Comparison of ENCODE assay signal across 22 cellular contexts in the genomic region with DNA sequence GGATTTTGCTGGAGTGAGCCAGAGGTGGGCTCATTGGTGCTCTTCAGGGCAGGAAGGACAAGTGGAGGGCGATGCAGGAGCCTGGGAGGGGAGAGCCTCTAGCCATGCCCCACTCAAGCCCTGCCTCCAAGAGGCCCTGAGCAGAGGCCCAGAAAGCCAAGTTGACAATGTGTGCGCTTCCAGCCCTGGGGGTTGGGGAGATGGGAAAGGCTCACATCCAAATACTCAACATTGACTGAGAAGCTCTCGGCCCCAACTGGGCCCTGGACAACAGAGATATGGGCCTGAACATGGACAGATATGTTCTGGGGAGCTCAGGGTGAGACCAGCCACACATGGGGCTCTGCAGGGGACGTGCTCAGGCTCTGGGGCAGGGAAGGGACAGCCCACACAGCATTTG. TPM values are rescaled to one million over a fixed set of nuclear protein-coding genes. Genes with fewer than 3 reads are reported as not detected.
DNase-seq lines count a peak whose midpoint lies in the region; FAIRE-seq and TF ChIP-seq lines count a peak whose summit lies in the region.
"Had no signal": no experiment of that assay in that cellular context is flagged by ENCODE, and none has a peak within 500 bp of the region (broad histone marks: within the 10 kb centered on the region; RNA-seq: fewer than 3 reads in every experiment).

No MANE protein-coding gene starts in this region.

- H3K4me3 ChIP-seq in H1 (ENCODE audit: extremely low read depth in 1 of 4, insufficient read depth in 2 of 4, low read depth in 3 of 4, low read length in 4 of 4) (no peak overlapping the region), trophoblast cell (ENCODE audit: low read depth, low read length) (no peak overlapping the region), vagina (no peak overlapping the region)
- H3K4me3 ChIP-seq: A549, GM23338 had no signal

- no peaks in the 10 kb centered on the region for H3K79me1 ChIP-seq in H1 (ENCODE audit: low read depth, low read length)
- peaks cover 2% of the 10 kb centered on the region for H3K79me1 ChIP-seq in trophoblast cell (ENCODE audit: low read length)

- TF ChIP-seq CTCF in H1 (IDR thresholded peaks at IDR 0.05; ENCODE audit: control extremely low read depth in 1 of 3, insufficient read depth in 1 of 3, low read depth in 1 of 3, low read length in 3 of 3) (no peak), vagina (IDR thresholded peaks at IDR 0.05) (no peak), RWPE1 (conservative IDR thresholded peaks at IDR 0.05; ENCODE audit: low read depth) (no peak)

- H4K5ac ChIP-seq in H1 (ENCODE audit: insufficient read length, low read depth, low read length), result no peak overlapping the region

- peak; percentile 7 for DNase-seq in activated CD8-positive, alpha-beta memory T cell treated with anti-CD3 and anti-CD28 coated beads for 24 hours
- no peak for DNase-seq in activated CD8-positive, alpha-beta memory T cell treated with anti-CD3 and anti-CD28 coated beads, Interleukin-2, amount 50 U/mL, for 48 hours
- DNase-seq in H1 (ENCODE audit: low read depth in 1 of 2, low spot score in 2 of 2) (peak in 1 of 2 experiments; percentile 34), trophoblast cell (no peak), vagina (ENCODE audit: extremely low spot score in 2 of 2) (peak; percentile 47 to 70), RWPE1 (ENCODE audit: low spot score) (no peak), urothelium cell line (ENCODE audit: low spot score) (no peak), pons (ENCODE audit: low spot score) (no peak)
- DNase-seq: AML-193; CD4-positive, alpha-beta T cell; H7 had no signal

- no peak overlapping the region for H2AFZ ChIP-seq in H1 (ENCODE audit: low read length)
- H2AFZ ChIP-seq in trophoblast cell (ENCODE audit: insufficient read depth, low read length, poor library complexity), result no peak overlapping the region
- H2AFZ ChIP-seq: GM23338 had no signal

- intact Hi-C loops in vagina (cut with DNase I), result no loop called here

- H3K23me2 ChIP-seq in H1 (ENCODE audit: low read depth, low read length), result no peaks in the 10 kb centered on the region

- no peaks in the 10 kb centered on the region for H3K79me2 ChIP-seq in H1 (ENCODE audit: control insufficient read depth in 1 of 2, insufficient read depth in 2 of 2, low read length in 2 of 2)
- no peaks in the 10 kb centered on the region for H3K79me2 ChIP-seq in trophoblast cell (ENCODE audit: control insufficient read depth, insufficient read depth, low read length, poor library complexity)

- H3K4ac ChIP-seq in H1 (replicated peaks; ENCODE audit: insufficient read length, low read depth, low read length) (no peak overlapping the region), trophoblast cell (ENCODE audit: low read depth, low read length) (no peak overlapping the region)

- H3K18ac ChIP-seq in H1 (ENCODE audit: extremely low read depth, low read length) (no peak overlapping the region; the same call in 1 of the 2 replicates), trophoblast cell (ENCODE audit: low read length) (no peak overlapping the region)

- no peak for FAIRE-seq in H1 (lab: Jason Lieb, UNC)
- FAIRE-seq in urothelium cell line (lab: Jason Lieb, UNC), result no peak
- FAIRE-seq: A549, D721Med, G401.6, GM12891 had no signal

- no peak for TF ChIP-seq RAD21 in H1 (IDR thresholded peaks at IDR 0.05 in 1 of 2, conservative IDR thresholded peaks at IDR 0.05 in 1 of 2; ENCODE audit: low read depth in 2 of 2, low read length in 2 of 2)

- H3K9me3 ChIP-seq in H1 (ENCODE audit: insufficient read depth in 2 of 2, low read depth in 1 of 2, low read length in 1 of 2), result no peaks in the 10 kb centered on the region
- no peaks in the 10 kb centered on the region for H3K9me3 ChIP-seq in trophoblast cell (ENCODE audit: insufficient read depth, low read depth, low read length)
- no peaks in the 10 kb centered on the region for H3K9me3 ChIP-seq in vagina
- H3K9me3 ChIP-seq: A549, Caco-2 had no signal

- H3K27ac ChIP-seq in H1 (ENCODE audit: low read depth, low read length) (no peak overlapping the region), trophoblast cell (ENCODE audit: low read depth, low read length) (no peak overlapping the region), vagina (no peak overlapping the region), RWPE1 (no peak overlapping the region)
- H3K27ac ChIP-seq: 22Rv1, A549, C4-2B, HL-60 had no signal

- H3K9ac ChIP-seq in H1 (replicated peaks in 1 of 4; ENCODE audit: extremely low read depth in 1 of 4, low read depth in 3 of 4, low read length in 3 of 4) (no peak overlapping the region), trophoblast cell (ENCODE audit: low read length) (no peak overlapping the region)

- H3K14ac ChIP-seq in H1 (ENCODE audit: insufficient read length), result no peak overlapping the region
- no peak overlapping the region for H3K14ac ChIP-seq in trophoblast cell (ENCODE audit: low read length)

- H3K27me3 ChIP-seq in H1 (replicated peaks in 1 of 4; ENCODE audit: control insufficient read depth in 3 of 4, extremely low read depth in 1 of 4, insufficient read depth in 3 of 4, low read length in 3 of 4) (no peaks in the 10 kb centered on the region), trophoblast cell (ENCODE audit: insufficient read depth, low read length) (no peaks in the 10 kb centered on the region), vagina (no peaks in the 10 kb centered on the region)

- H3K56ac ChIP-seq in H1 (replicated peaks; ENCODE audit: insufficient read length, low read depth, low read length), result no peak overlapping the region

- H2AK5ac ChIP-seq in H1 (ENCODE audit: low read depth, low read length) (no peak overlapping the region), trophoblast cell (ENCODE audit: low read length) (no peak overlapping the region)

- CTCF ChIA-PET in H1 (lab: Charles Lee; ENCODE audit: partially characterized antibody), result no interaction called here
- CTCF ChIA-PET in RWPE1 (lab: Yijun Ruan, JAX), result no interaction called here

- no peaks in the 10 kb centered on the region for H4K20me1 ChIP-seq in H1 (replicated peaks in 1 of 2; ENCODE audit: control insufficient read depth in 1 of 2, insufficient read depth in 2 of 2, low read length in 2 of 2)

- no peaks in the 10 kb centered on the region for H3K36me3 ChIP-seq in H1 (ENCODE audit: control insufficient read depth in 2 of 4, insufficient read depth in 4 of 4, low read length in 3 of 4)
- no peaks in the 10 kb centered on the region for H3K36me3 ChIP-seq in trophoblast cell (ENCODE audit: control insufficient read depth in 1 of 2, insufficient read depth in 2 of 2, low read length in 2 of 2)
- H3K36me3 ChIP-seq in vagina, result no peaks in the 10 kb centered on the region

- POLR2A ChIA-PET in H1 (lab: Charles Lee; ENCODE audit: partially characterized antibody) (no interaction called here), RWPE1 (lab: Yijun Ruan, JAX; ENCODE audit: low non-redundant PET) (no interaction called here)

- no peak overlapping the region for H4K12ac ChIP-seq in trophoblast cell (ENCODE audit: low read depth, low read length)

- H3K4me1 ChIP-seq in H1 (replicated peaks in 1 of 4; ENCODE audit: control insufficient read depth in 3 of 4, insufficient read depth in 4 of 4, low read length in 3 of 4) (peaks cover 0 to 6% (median 1%) of the 10 kb centered on the region in 4 experiments; a peak in 3 of 7 replicates), trophoblast cell (ENCODE audit: control insufficient read depth in 1 of 2, insufficient read depth in 2 of 2, low read length in 2 of 2) (peaks cover 0 to 8% of the 10 kb centered on the region in 2 experiments), vagina (no peaks in the 10 kb centered on the region)
- H3K4me1 ChIP-seq: A549, Caco-2 had no signal

- H4K8ac ChIP-seq in H1 (ENCODE audit: extremely low read depth, insufficient read depth, low read length) (no peak overlapping the region), trophoblast cell (ENCODE audit: low read depth, low read length) (no peak overlapping the region)

- H4K91ac ChIP-seq in H1 (replicated peaks; ENCODE audit: insufficient read length, low read length) (peak overlapping the region; percentile 45), trophoblast cell (ENCODE audit: low read depth, low read length) (no peak overlapping the region)

- no peak for TF ChIP-seq POLR2A in H1 (IDR thresholded peaks at IDR 0.05; ENCODE audit: control extremely low read depth in 1 of 2, low read depth in 2 of 2, low read length in 2 of 2)
- no peak for TF ChIP-seq POLR2A in vagina (IDR thresholded peaks at IDR 0.05)

- WGBS in H1 (ENCODE audit: extremely low coverage in 1 of 2, insufficient coverage in 1 of 2, insufficient read length in 1 of 2, insufficient replicate concordance in 2 of 2, low coverage in 1 of 2, low lambda C conversion rate in 2 of 2, missing lambda C conversion rate in 1 of 2), 2 experiments, result 85% methylated on average over 4 of the region's 4 CpGs; no CpG with 5 or more reads in 1 of the 2 experiments
- no CpG with 5 or more reads among the region's 4 CpGs for WGBS in trophoblast cell (ENCODE audit: extremely low coverage, insufficient coverage, insufficient read length)

- H3K4me2 ChIP-seq in H1 (ENCODE audit: insufficient read depth in 1 of 2, low read depth in 2 of 2, low read length in 2 of 2) (no peak overlapping the region), trophoblast cell (ENCODE audit: low read length) (no peak overlapping the region)
- H3K4me2 ChIP-seq: A549, GM23338 had no signal

- no peak overlapping the region for H2BK15ac ChIP-seq in H1 (ENCODE audit: low read length)

- peak overlapping the region; percentile 72; the same call in 1 of the 2 replicates for H2BK20ac ChIP-seq in H1 (ENCODE audit: low read length)

- H2BK5ac ChIP-seq in H1 (ENCODE audit: low read depth, low read length) (no peak overlapping the region), trophoblast cell (ENCODE audit: low read depth, low read length, poor library complexity) (no peak overlapping the region)

- H2BK12ac ChIP-seq in H1 (ENCODE audit: low read depth, low read length) (0 out of 2 replicates have a peak overlapping the region, but pooled peaks have one; percentile 17), trophoblast cell (ENCODE audit: low read length) (no peak overlapping the region)

- no peak overlapping the region for H2BK120ac ChIP-seq in H1 (replicated peaks; ENCODE audit: low read depth, low read length)
- peak overlapping the region; percentile 15 for H2BK120ac ChIP-seq in trophoblast cell (ENCODE audit: insufficient read depth, low read length, poor library complexity)

- no peak for TF ChIP-seq EP300 in H1 (IDR thresholded peaks at IDR 0.05; ENCODE audit: borderline replicate concordance in 1 of 2, low read depth in 2 of 2, low read length in 2 of 2)

- H3K23ac ChIP-seq in H1 (ENCODE audit: insufficient read length) (no peak overlapping the region), trophoblast cell (ENCODE audit: low read length) (no peak overlapping the region)

RNA-seq across cellular contexts. Expression of a gene that starts 39.0 kb away (rescaled TPM):
- 0.07 and 0.10 TPM in 2 replicates for total RNA-seq in H1 (2021; fragmentation: NEBNext Ultra II Directional; extraction: Animal tissue kit (Norgen Biotek cat#: 25700))
- polyA plus RNA-seq in H1 (2011; rRNA removed), result 0.20 and 0.47 TPM in 2 replicates
- polyA plus RNA-seq in H1 (2011; cell fraction: cytosol; rRNA removed), result 0.26 TPM
- polyA plus RNA-seq in H1 (2011; cell fraction: nucleus; rRNA removed), result 1.1 TPM
- 0.13 to 0.32 TPM (median 0.25 TPM) in 4 replicates for polyA plus RNA-seq in H1 (2012, experiment 1 of 2)
- not detected for polyA plus RNA-seq in H1 (2012, experiment 2 of 2)
- polyA plus RNA-seq in H1 (2013, experiment 1 of 2), result 0.06 TPM
- 0.06 TPM for polyA plus RNA-seq in H1 (2013, experiment 2 of 2)
- 2.2 and 2.8 TPM in 2 replicates for polyA minus RNA-seq in H1 (2011; rRNA and poly(A)+ RNA removed)
- polyA minus RNA-seq in H1 (2011; cell fraction: cytosol; rRNA and poly(A)+ RNA removed), result 0.81 TPM
- 6.4 TPM for polyA minus RNA-seq in H1 (2011; cell fraction: nucleus; rRNA and poly(A)+ RNA removed)
- 1.1 and 1.3 TPM in 2 replicates for polyA plus RNA-seq in trophoblast cell (2013)
- not detected for total RNA-seq in vagina
- total RNA-seq: Caco-2; CD4-positive, alpha-beta T cell; GM23338; H7; HT1080 had no signal
- polyA plus RNA-seq: BJ, GM23338 had no signal

Comparison
In these comparisons a context has a peak if more than half of its experiments do, and no peak if none do; other contexts are left out.
1. DNase-seq: peak in activated CD8-positive, alpha-beta memory T cell treated with anti-CD3 and anti-CD28 coated beads for 24 hours (single experiment) and vagina (2 of 2); none in activated CD8-positive, alpha-beta memory T cell treated with anti-CD3 and anti-CD28 coated beads, Interleukin-2, amount 50 U/mL, for 48 hours (single experiment), trophoblast cell (0 of 2), RWPE1 (single experiment), urothelium cell line (single experiment) and pons (single experiment).